19 cellular contexts compared by ENCODE assay signal in genomic region chr11:121091492-121092179, GRCh38. TPM values are rescaled to one million over a fixed set of nuclear protein-coding genes. Genes with fewer than 3 reads are reported as not detected.
DNase-seq lines count a peak whose midpoint lies in the region; ATAC-seq and TF ChIP-seq lines count a peak whose summit lies in the region.
"Had no signal": no experiment of that assay in that cellular context is flagged by ENCODE, and none has a peak within 500 bp of the region (broad histone marks: within the 10 kb centered on the region; RNA-seq: fewer than 3 reads in every experiment).

No MANE protein-coding gene starts in this region.

- no peak overlapping the region for H3K4me3 ChIP-seq in breast epithelium
- H3K4me3 ChIP-seq: spleen had no signal

- H3K27me3 ChIP-seq in breast epithelium, result no peaks in the 10 kb centered on the region
- H3K27me3 ChIP-seq: spleen had no signal

- no peak for TF ChIP-seq CTCF in MCF 10A (IDR thresholded peaks at IDR 0.05; ENCODE audit: unreplicated experiment)
- TF ChIP-seq CTCF in breast epithelium (IDR thresholded peaks at IDR 0.05), result no peak

- CTCF ChIA-PET in MCF 10A (lab: Yijun Ruan, JAX), result no interaction called here

- H3K27me3 Mint-ChIP-seq in MCF 10A (ENCODE audit: insufficient read depth, unreplicated experiment), result no peaks in the 10 kb centered on the region
- H3K27me3 Mint-ChIP-seq: naive B cell had no signal

- no peak for ATAC-seq in HG03460 (IDR thresholded peaks at IDR 0.05; ENCODE audit: unreplicated experiment)
- ATAC-seq: esophagus mucosa had no signal

- H3K36me3 ChIP-seq in breast epithelium, result no peaks in the 10 kb centered on the region

- H3K27ac ChIP-seq in breast epithelium, result no peak overlapping the region
- H3K27ac ChIP-seq: 22Rv1 had no signal

- H3K36me3 Mint-ChIP-seq in MCF 10A (ENCODE audit: insufficient read depth, unreplicated experiment), result peaks cover 20% of the 10 kb centered on the region

- H3K4me1 Mint-ChIP-seq in MCF 10A (ENCODE audit: insufficient read depth, unreplicated experiment), result peaks cover 7% of the 10 kb centered on the region

- POLR2A ChIA-PET in MCF 10A (lab: Yijun Ruan, JAX), result no interaction called here

- no peaks in the 10 kb centered on the region for H3K9me3 ChIP-seq in breast epithelium
- H3K9me3 ChIP-seq: spleen had no signal

- H3K27ac Mint-ChIP-seq in MCF 10A (ENCODE audit: low read depth, unreplicated experiment), result no peak overlapping the region
- H3K27ac Mint-ChIP-seq: T-helper 2 cell treated with Interferon-gamma antibody and Interleukin-4, amounts not matched to agents 5 μg/mL and 100 μg/mL, for 36 hours had no signal

- no peaks in the 10 kb centered on the region for H3K9me3 Mint-ChIP-seq in MCF 10A (ENCODE audit: unreplicated experiment)
- H3K9me3 Mint-ChIP-seq: naive B cell; T-helper 2 cell treated with Interferon-gamma antibody and Interleukin-4, amounts not matched to agents 5 μg/mL and 100 μg/mL, for 36 hours had no signal

- no peak for TF ChIP-seq POLR2A in breast epithelium (IDR thresholded peaks at IDR 0.05)

- intact Hi-C loops in MCF 10A (cut with micrococcal nuclease) (no loop called here), breast epithelium (cut with DNase I; ENCODE audit: low total_unique reads) (no loop called here)

- H3K4me3 Mint-ChIP-seq in MCF 10A (ENCODE audit: unreplicated experiment), result no peak overlapping the region
- H3K4me3 Mint-ChIP-seq: naive B cell; T-helper 2 cell treated with Interferon-gamma antibody and Interleukin-4, amounts not matched to agents 5 μg/mL and 100 μg/mL, for 36 hours had no signal

- DNase-seq in MCF 10A (ENCODE audit: unreplicated experiment) (peak; percentile 13), breast epithelium (ENCODE audit: low spot score in 2 of 2) (no peak), OCI-M1 (lab: John Stamatoyannopoulos, UW) (peak; percentile 82), inferior parietal cortex (ENCODE audit: extremely low spot score) (peak; percentile 17), superior temporal gyrus (ENCODE audit: extremely low spot score) (peak; percentile 25), LoVo (ENCODE audit: low spot score) (no peak)
- no peak for DNase-seq in activated CD4-positive, CD25-positive, alpha-beta regulatory T cell treated with anti-CD3 and anti-CD28 coated beads, Interleukin-2, amount 50 U/mL, for 72 hours
- DNase-seq: activated gamma-delta T cell, MM.1S, naive B cell, NCI-H2081, NCI-H510A, posterior cingulate gyrus, SHP77, spleen had no signal

- no TSS peak for BruUV-seq in MCF 10A (replicated peaks; lab: Mats Ljungman, UMichigan)

- no peaks in the 10 kb centered on the region for H3K4me1 ChIP-seq in breast epithelium
- H3K4me1 ChIP-seq: spleen had no signal

RNA-seq across cellular contexts. Expression of gene TECTA, which starts 9.4 kb away (rescaled TPM):
- total RNA-seq in MCF 10A (2022) (0.27 and 0.30 TPM in 2 replicates), breast epithelium (1 to 10 TPM in 1 of 3 donors, under 1 TPM in 2; 0.64 to 1.3 (median 0.88) TPM)

Comparison
In these comparisons a context has a peak if more than half of its experiments do, and no peak if none do; other contexts are left out.
1. DNase-seq: peak in MCF 10A (single experiment), OCI-M1 (single experiment), inferior parietal cortex (single experiment) and superior temporal gyrus (single experiment); none in breast epithelium (0 of 2), activated CD4-positive, CD25-positive, alpha-beta regulatory T cell treated with anti-CD3 and anti-CD28 coated beads, Interleukin-2, amount 50 U/mL, for 72 hours (single experiment) and LoVo (single experiment).